In the genomic region with DNA sequence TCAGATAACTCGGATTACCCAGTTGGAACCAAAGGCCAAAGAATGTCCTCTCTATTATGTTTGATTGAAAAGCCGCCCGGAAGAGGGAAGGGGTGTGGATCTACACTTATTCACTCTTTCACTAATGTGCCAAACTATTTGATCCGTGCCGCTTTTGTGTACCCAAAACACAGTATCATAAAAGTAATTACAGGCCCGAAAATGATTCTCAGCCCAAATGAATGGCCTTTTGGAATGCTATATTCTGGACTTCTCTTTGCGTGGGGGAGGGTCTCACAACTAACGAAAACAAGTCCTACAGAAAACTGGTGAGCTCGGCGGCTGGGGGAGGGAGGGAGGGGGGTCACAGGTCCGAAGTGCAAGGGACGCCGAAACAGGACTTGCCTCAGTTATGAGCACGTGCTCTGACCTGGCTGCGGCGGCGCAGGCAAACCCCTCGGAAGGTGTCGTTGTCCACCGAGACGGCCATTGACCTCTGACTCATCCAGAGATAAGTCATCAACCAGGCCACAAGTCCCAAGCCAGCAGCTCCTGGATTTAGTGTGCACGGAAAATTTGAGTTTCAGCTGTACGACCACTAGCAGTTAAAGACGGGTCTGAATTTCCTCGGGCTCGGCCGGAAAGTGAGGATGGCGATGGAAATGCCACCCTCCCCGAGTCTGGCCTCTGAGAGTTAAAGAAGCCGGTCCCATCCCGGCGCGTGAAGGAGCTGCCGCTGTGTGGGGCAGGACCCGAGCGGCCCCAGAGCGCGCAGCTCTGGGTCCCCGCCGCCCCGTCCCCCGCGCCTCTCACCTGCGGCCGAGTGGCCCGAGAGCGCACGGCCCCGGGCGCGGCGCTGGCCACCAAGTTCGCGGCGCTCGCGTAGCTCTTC, we compare ENCODE assay signal across 1 cellular context.
TF ChIP-seq lines count a peak whose summit lies in the region.

No MANE protein-coding gene starts in this region.

TF ChIP-seq in HepG2, 621 proteins besides CTCF, POLR2A, EP300 and RAD21 (continued from another document and continues in another):
- TF ChIP-seq ZNF260 (CRISPR knock-in tag; IDR thresholded peaks at IDR 0.05; ENCODE audit: borderline replicate concordance, low read depth) (no peak), NKX3-1 (CRISPR knock-in tag; IDR thresholded peaks at IDR 0.05) (peak; percentile 57; the same call in 1 of the 2 replicates), ZNF687 (CRISPR knock-in tag; IDR thresholded peaks at IDR 0.05) (peak; percentile 82), ZNF382 (CRISPR knock-in tag; IDR thresholded peaks at IDR 0.05; ENCODE audit: borderline replicate concordance) (no peak), ZMYM4 (CRISPR knock-in tag; IDR thresholded peaks at IDR 0.05) (peak; percentile 63), PRPF4 (IDR thresholded peaks at IDR 0.05; ENCODE audit: low read depth, low read length, poor library complexity, severe bottlenecking) (no peak), ZNF740 (CRISPR knock-in tag; IDR thresholded peaks at IDR 0.05) (0 out of 2 replicates have a peak, but pooled peaks have one; percentile 59), FOSL1 (CRISPR knock-in tag; IDR thresholded peaks at IDR 0.05; ENCODE audit: borderline replicate concordance) (peak; percentile 96), MTERF4 (CRISPR knock-in tag; IDR thresholded peaks at IDR 0.05) (no peak), SNAPC2 (CRISPR knock-in tag; IDR thresholded peaks at IDR 0.05) (no peak; the same call in 1 of the 2 replicates), AGO2 (optimal IDR thresholded peaks at IDR 0.05; ENCODE audit: low read depth, low read length) (peak; percentile 93), ZNF572 (CRISPR knock-in tag; IDR thresholded peaks at IDR 0.05) (0 out of 2 replicates have a peak, but pooled peaks have one; percentile 6), GPN1 (CRISPR knock-in tag; IDR thresholded peaks at IDR 0.05; ENCODE audit: borderline replicate concordance) (no peak), ZNF343 (CRISPR knock-in tag; IDR thresholded peaks at IDR 0.05) (peak; percentile 44), AHR (CRISPR knock-in tag; IDR thresholded peaks at IDR 0.05) (no peak), ZNF558 (CRISPR knock-in tag; IDR thresholded peaks at IDR 0.05; ENCODE audit: borderline replicate concordance) (peak; percentile 46; the same call in 1 of the 2 replicates), KLF15 (CRISPR knock-in tag; IDR thresholded peaks at IDR 0.05; ENCODE audit: borderline replicate concordance) (no peak), FOXP1 (IDR thresholded peaks at IDR 0.05) (no peak), FOXP1 (CRISPR knock-in tag; IDR thresholded peaks at IDR 0.05) (peak; percentile 81), NFAT5 (CRISPR knock-in tag; IDR thresholded peaks at IDR 0.05) (0 out of 2 replicates have a peak, but pooled peaks have one; percentile 18), ZNF788 (CRISPR knock-in tag; IDR thresholded peaks at IDR 0.05; ENCODE audit: borderline replicate concordance) (peak; percentile 52; the same call in 1 of the 2 replicates), FOSL2 (CRISPR knock-in tag; IDR thresholded peaks at IDR 0.05) (peak; percentile 99), NCOA2 (CRISPR knock-in tag; IDR thresholded peaks at IDR 0.05) (peak; percentile 65), KLF11 (CRISPR knock-in tag; IDR thresholded peaks at IDR 0.05) (peak; percentile 90)
- TF ChIP-seq, protein P1, sequence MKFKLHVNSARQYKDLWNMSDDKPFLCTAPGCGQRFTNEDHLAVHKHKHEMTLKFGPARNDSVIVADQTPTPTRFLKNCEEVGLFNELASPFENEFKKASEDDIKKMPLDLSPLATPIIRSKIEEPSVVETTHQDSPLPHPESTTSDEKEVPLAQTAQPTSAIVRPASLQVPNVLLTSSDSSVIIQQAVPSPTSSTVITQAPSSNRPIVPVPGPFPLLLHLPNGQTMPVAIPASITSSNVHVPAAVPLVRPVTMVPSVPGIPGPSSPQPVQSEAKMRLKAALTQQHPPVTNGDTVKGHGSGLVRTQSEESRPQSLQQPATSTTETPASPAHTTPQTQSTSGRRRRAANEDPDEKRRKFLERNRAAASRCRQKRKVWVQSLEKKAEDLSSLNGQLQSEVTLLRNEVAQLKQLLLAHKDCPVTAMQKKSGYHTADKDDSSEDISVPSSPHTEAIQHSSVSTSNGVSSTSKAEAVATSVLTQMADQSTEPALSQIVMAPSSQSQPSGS (CRISPR knock-in tag; IDR thresholded peaks at IDR 0.05), result peak; percentile 80; the same call in 1 of the 2 replicates
- TF ChIP-seq, protein P2, sequence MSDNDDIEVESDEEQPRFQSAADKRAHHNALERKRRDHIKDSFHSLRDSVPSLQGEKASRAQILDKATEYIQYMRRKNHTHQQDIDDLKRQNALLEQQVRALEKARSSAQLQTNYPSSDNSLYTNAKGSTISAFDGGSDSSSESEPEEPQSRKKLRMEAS (IDR thresholded peaks at IDR 0.05), result peak; percentile 99
- TF ChIP-seq, protein P3, sequence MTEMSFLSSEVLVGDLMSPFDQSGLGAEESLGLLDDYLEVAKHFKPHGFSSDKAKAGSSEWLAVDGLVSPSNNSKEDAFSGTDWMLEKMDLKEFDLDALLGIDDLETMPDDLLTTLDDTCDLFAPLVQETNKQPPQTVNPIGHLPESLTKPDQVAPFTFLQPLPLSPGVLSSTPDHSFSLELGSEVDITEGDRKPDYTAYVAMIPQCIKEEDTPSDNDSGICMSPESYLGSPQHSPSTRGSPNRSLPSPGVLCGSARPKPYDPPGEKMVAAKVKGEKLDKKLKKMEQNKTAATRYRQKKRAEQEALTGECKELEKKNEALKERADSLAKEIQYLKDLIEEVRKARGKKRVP (CRISPR knock-in tag; IDR thresholded peaks at IDR 0.05), result peak in 1 of 2 experiments; percentile 83; a peak in 2 of 4 replicates
- TF ChIP-seq, protein P4, sequence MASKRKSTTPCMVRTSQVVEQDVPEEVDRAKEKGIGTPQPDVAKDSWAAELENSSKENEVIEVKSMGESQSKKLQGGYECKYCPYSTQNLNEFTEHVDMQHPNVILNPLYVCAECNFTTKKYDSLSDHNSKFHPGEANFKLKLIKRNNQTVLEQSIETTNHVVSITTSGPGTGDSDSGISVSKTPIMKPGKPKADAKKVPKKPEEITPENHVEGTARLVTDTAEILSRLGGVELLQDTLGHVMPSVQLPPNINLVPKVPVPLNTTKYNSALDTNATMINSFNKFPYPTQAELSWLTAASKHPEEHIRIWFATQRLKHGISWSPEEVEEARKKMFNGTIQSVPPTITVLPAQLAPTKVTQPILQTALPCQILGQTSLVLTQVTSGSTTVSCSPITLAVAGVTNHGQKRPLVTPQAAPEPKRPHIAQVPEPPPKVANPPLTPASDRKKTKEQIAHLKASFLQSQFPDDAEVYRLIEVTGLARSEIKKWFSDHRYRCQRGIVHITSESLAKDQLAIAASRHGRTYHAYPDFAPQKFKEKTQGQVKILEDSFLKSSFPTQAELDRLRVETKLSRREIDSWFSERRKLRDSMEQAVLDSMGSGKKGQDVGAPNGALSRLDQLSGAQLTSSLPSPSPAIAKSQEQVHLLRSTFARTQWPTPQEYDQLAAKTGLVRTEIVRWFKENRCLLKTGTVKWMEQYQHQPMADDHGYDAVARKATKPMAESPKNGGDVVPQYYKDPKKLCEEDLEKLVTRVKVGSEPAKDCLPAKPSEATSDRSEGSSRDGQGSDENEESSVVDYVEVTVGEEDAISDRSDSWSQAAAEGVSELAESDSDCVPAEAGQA (IDR thresholded peaks at IDR 0.05; ENCODE audit: low read depth), result peak; percentile 57; the same call in 1 of the 2 replicates
- TF ChIP-seq, protein P4 (CRISPR knock-in tag; IDR thresholded peaks at IDR 0.05; ENCODE audit: borderline replicate concordance), result 0 out of 2 replicates have a peak, but pooled peaks have one; percentile 22
- TF ChIP-seq, protein P5, sequence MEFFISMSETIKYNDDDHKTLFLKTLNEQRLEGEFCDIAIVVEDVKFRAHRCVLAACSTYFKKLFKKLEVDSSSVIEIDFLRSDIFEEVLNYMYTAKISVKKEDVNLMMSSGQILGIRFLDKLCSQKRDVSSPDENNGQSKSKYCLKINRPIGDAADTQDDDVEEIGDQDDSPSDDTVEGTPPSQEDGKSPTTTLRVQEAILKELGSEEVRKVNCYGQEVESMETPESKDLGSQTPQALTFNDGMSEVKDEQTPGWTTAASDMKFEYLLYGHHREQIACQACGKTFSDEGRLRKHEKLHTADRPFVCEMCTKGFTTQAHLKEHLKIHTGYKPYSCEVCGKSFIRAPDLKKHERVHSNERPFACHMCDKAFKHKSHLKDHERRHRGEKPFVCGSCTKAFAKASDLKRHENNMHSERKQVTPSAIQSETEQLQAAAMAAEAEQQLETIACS (CRISPR knock-in tag; IDR thresholded peaks at IDR 0.05), result peak; percentile 12; the same call in 1 of the 2 replicates
